In genomic region chr10:79374312-79375191, GRCh38 we compare ENCODE assay signal across 8 cellular contexts. TPM values are rescaled to one million over a fixed set of nuclear protein-coding genes. Genes with fewer than 3 reads are reported as not detected.
A peak's percentile ranks its signal among the peaks of the same experiment; 100 is the strongest.
DNase-seq lines count a peak whose midpoint lies in the region; ATAC-seq and TF ChIP-seq lines count a peak whose summit lies in the region.

No MANE protein-coding gene starts in this region.

- H3K27me3 ChIP-seq in kidney epithelial cell (ENCODE audit: control insufficient read depth, insufficient read depth, low read length), result peaks cover 2% of the 10 kb centered on the region

- H3K4me3 ChIP-seq in cardiac fibroblast (replicated peaks in 1 of 2; ENCODE audit: low read depth in 2 of 2, low read length in 2 of 2) (no peak overlapping the region), kidney epithelial cell (ENCODE audit: low read depth, low read length) (no peak overlapping the region)

- peak; percentile 91 for TF ChIP-seq CTCF in cardiac fibroblast (IDR thresholded peaks at IDR 0.05; ENCODE audit: low read depth, low read length)
- peak; percentile 97 for TF ChIP-seq CTCF in kidney epithelial cell (IDR thresholded peaks at IDR 0.05; ENCODE audit: insufficient read depth, low read length, poor library complexity, severe bottlenecking)

- peak; percentile 66 for ATAC-seq in GM19395 (IDR thresholded peaks at IDR 0.05; ENCODE audit: unreplicated experiment)
- no peak for ATAC-seq in GM19397 (IDR thresholded peaks at IDR 0.05; ENCODE audit: unreplicated experiment)

- DNase-seq in AG20443 (ENCODE audit: low spot score) (peak; percentile 89), NCI-H1694 treated with DMSO at 0.1 percent for 48 hours (lab: John Stamatoyannopoulos, UW) (peak; percentile 34), cardiac fibroblast (ENCODE audit: low read depth in 2 of 2) (peak; percentile 75 to 80), kidney epithelial cell (ENCODE audit: low read depth) (peak; percentile 5)
- peak; percentile 61 for DNase-seq in activated CD4-positive, CD25-positive, alpha-beta regulatory T cell treated with anti-CD3 and anti-CD28 coated beads, Interleukin-2, amount 50 U/mL, for 16 hours (ENCODE audit: low read depth, low spot score)
- peak; percentile 67 for DNase-seq in stimulated activated CD4-positive, alpha-beta T cell treated with anti-CD3 and anti-CD28 coated beads, Interleukin-1b, Interleukin-23, amount 100 ng/mL, for 48 hours

- H3K36me3 ChIP-seq in kidney epithelial cell (ENCODE audit: control insufficient read depth, insufficient read depth, low read length), result no peaks in the 10 kb centered on the region

RNA-seq across cellular contexts. Expression of gene PPIF, which starts 27.3 kb away (rescaled TPM):
- 71.7 and 80.6 TPM in 2 replicates for total RNA-seq in kidney epithelial cell

Comparison
In these comparisons a context has a peak if more than half of its experiments do, and no peak if none do; other contexts are left out.
1. DNase-seq: peak in every context shown above with its lines; median percentile 89 in AG20443; 78 in cardiac fibroblast; 67 in stimulated activated CD4-positive, alpha-beta T cell treated with anti-CD3 and anti-CD28 coated beads, Interleukin-1b, Interleukin-23, amount 100 ng/mL, for 48 hours; 61 in activated CD4-positive, CD25-positive, alpha-beta regulatory T cell treated with anti-CD3 and anti-CD28 coated beads, Interleukin-2, amount 50 U/mL, for 16 hours; 34 in NCI-H1694 treated with DMSO at 0.1 percent for 48 hours; 5 in kidney epithelial cell.